21 cellular contexts compared by ENCODE assay signal in genomic region chr10:61701055-61701705, GRCh38. TPM values are rescaled to one million over a fixed set of nuclear protein-coding genes. Genes with fewer than 3 reads are reported as not detected.
DNase-seq lines count a peak whose midpoint lies in the region; ATAC-seq, FAIRE-seq and TF ChIP-seq lines count a peak whose summit lies in the region.
"Had no signal": no experiment of that assay in that cellular context is flagged by ENCODE, and none has a peak within 500 bp of the region (broad histone marks: within the 10 kb centered on the region; RNA-seq: fewer than 3 reads in every experiment).

No MANE protein-coding gene starts in this region.

- no peaks in the 10 kb centered on the region for H3K36me3 Mint-ChIP-seq in progenitor cell of endocrine pancreas (ENCODE audit: insufficient read depth)
- H3K36me3 Mint-ChIP-seq: activated CD8-positive, alpha-beta memory T cell treated with anti-CD3 and anti-CD28 coated beads, Interleukin-2, amount 10 ng/mL, durations not matched to agents 7 days and 5 days; CD8-positive, alpha-beta memory T cell had no signal

- H3K4me1 ChIP-seq in A549, result no peaks in the 10 kb centered on the region
- peaks cover 12% of the 10 kb centered on the region; the same call in 1 of the 2 replicates for H3K4me1 ChIP-seq in GM23248 (ENCODE audit: insufficient read depth)
- H3K4me1 ChIP-seq in adipocyte (ENCODE audit: control insufficient read depth, insufficient read depth, low read length), result peaks cover 3% of the 10 kb centered on the region
- H3K4me1 ChIP-seq: psoas muscle, SJSA1 had no signal

- no peak for TF ChIP-seq RAD21 in A549 (conservative IDR thresholded peaks at IDR 0.05 in 1 of 2, IDR thresholded peaks at IDR 0.05 in 1 of 2)

- no peaks in the 10 kb centered on the region for H3K27me3 Mint-ChIP-seq in progenitor cell of endocrine pancreas

- DNase-seq in A549 (ENCODE audit: low read depth in 1 of 2, low spot score in 1 of 2), result no peak
- no peak for DNase-seq in GM23248
- peak; percentile 8 for DNase-seq in adipocyte (ENCODE audit: low read depth)
- DNase-seq in iris pigment epithelial cell (ENCODE audit: low read depth), result peak; percentile 5
- no peak for DNase-seq in progenitor cell of endocrine pancreas (ENCODE audit: low spot score, unreplicated experiment)
- no peak for DNase-seq in cerebellar nuclear complex (lab: John Stamatoyannopoulos, UW)
- DNase-seq in HT-29 (ENCODE audit: low spot score), result no peak
- DNase-seq in brain microvascular endothelial cell, result no peak
- DNase-seq: activated CD4-positive, CD25-positive, alpha-beta regulatory T cell treated with anti-CD3 and anti-CD28 coated beads, Interleukin-2, amount 50 U/mL, for 72 hours; activated CD8-positive, alpha-beta memory T cell treated with anti-CD3 and anti-CD28 coated beads, Interleukin-2, amount 10 ng/mL, durations not matched to agents 7 days and 5 days; CD8-positive, alpha-beta memory T cell; dermis blood vessel endothelial cell; NCI-H1417 treated with DMSO at 0.1 percent for 48 hours; NCI-H2171; NCI-H526 treated with DMSO at 0.1 percent for 48 hours; psoas muscle; T1000 had no signal

- no peaks in the 10 kb centered on the region for H3K4me1 Mint-ChIP-seq in progenitor cell of endocrine pancreas (ENCODE audit: low read depth)
- H3K4me1 Mint-ChIP-seq: activated CD8-positive, alpha-beta memory T cell treated with anti-CD3 and anti-CD28 coated beads, Interleukin-2, amount 10 ng/mL, durations not matched to agents 7 days and 5 days; CD8-positive, alpha-beta memory T cell had no signal

- ATAC-seq in A549, result no peak
- ATAC-seq: activated CD8-positive, alpha-beta memory T cell treated with anti-CD3 and anti-CD28 coated beads, Interleukin-2, amount 10 ng/mL, durations not matched to agents 7 days and 5 days; left lobe of liver; psoas muscle had no signal

- no peaks in the 10 kb centered on the region; the same call in 1 of the 2 replicates for H3K9me2 ChIP-seq in GM23248 (ENCODE audit: insufficient read depth)

- H3K9me3 ChIP-seq in A549 (no peaks in the 10 kb centered on the region), GM23248 (ENCODE audit: low read depth) (no peaks in the 10 kb centered on the region), adipocyte (ENCODE audit: control insufficient read depth, low read length) (no peaks in the 10 kb centered on the region)
- H3K9me3 ChIP-seq: psoas muscle, SJSA1 had no signal

- TF ChIP-seq EP300 in A549 (IDR thresholded peaks at IDR 0.05), result no peak

- H3K4me3 ChIP-seq in A549 (no peak overlapping the region), GM23248 (no peak overlapping the region), adipocyte (ENCODE audit: low read length) (no peak overlapping the region), brain microvascular endothelial cell (ENCODE audit: low read depth, low read length) (no peak overlapping the region)
- H3K4me3 ChIP-seq: psoas muscle, SJSA1 had no signal

- H3K36me3 ChIP-seq in GM23248 (ENCODE audit: low read depth) (no peaks in the 10 kb centered on the region), adipocyte (ENCODE audit: control insufficient read depth, insufficient read depth, low read length, severe bottlenecking) (no peaks in the 10 kb centered on the region), brain microvascular endothelial cell (replicated peaks) (no peaks in the 10 kb centered on the region)
- H3K36me3 ChIP-seq: SJSA1 had no signal

- TF ChIP-seq CTCF in A549 (IDR thresholded peaks at IDR 0.05), result no peak
- TF ChIP-seq CTCF in progenitor cell of endocrine pancreas (IDR thresholded peaks at IDR 0.05; ENCODE audit: unreplicated experiment), result no peak
- TF ChIP-seq CTCF in brain microvascular endothelial cell (IDR thresholded peaks at IDR 0.05; ENCODE audit: low read depth, low read length, missing control alignments), result no peak

- H3K4me2 ChIP-seq in A549 (no peak overlapping the region), GM23248 (ENCODE audit: unreplicated experiment) (no peak overlapping the region)

- TF ChIP-seq POLR2A in A549 (IDR thresholded peaks at IDR 0.05; ENCODE audit: low read length), result no peak

- POLR2A ChIA-PET in A549 (lab: Yijun Ruan, JAX), result no interaction called here

- in situ Hi-C loops in GM23248 (cut with MboI), result no loop called here
- in situ Hi-C loops in brain microvascular endothelial cell (cut with HindIII; ENCODE audit: low pct_ligation_motif_present, low sequenced_read_pairs), result no loop called here

- H3K27ac Mint-ChIP-seq in progenitor cell of endocrine pancreas, result no peak overlapping the region
- H3K27ac Mint-ChIP-seq: activated CD8-positive, alpha-beta memory T cell treated with anti-CD3 and anti-CD28 coated beads, Interleukin-2, amount 10 ng/mL, durations not matched to agents 7 days and 5 days; CD8-positive, alpha-beta memory T cell had no signal

- no peak for FAIRE-seq in A549 (lab: Jason Lieb, UNC)
- FAIRE-seq: A204.1, bronchial epithelial cell had no signal

- CTCF ChIA-PET in A549 (lab: Yijun Ruan, JAX), result no interaction called here

- H3K27ac ChIP-seq in A549 (no peak overlapping the region), GM23248 (no peak overlapping the region), brain microvascular endothelial cell (no peak overlapping the region)
- H3K27ac ChIP-seq: psoas muscle, SJSA1 had no signal

- no peaks in the 10 kb centered on the region for H4K20me1 ChIP-seq in GM23248 (ENCODE audit: insufficient read depth)

- no peak overlapping the region for H3K4me3 Mint-ChIP-seq in progenitor cell of endocrine pancreas (ENCODE audit: low read depth)
- H3K4me3 Mint-ChIP-seq: activated CD8-positive, alpha-beta memory T cell treated with anti-CD3 and anti-CD28 coated beads, Interleukin-2, amount 10 ng/mL, durations not matched to agents 7 days and 5 days; CD8-positive, alpha-beta memory T cell had no signal

- 42% methylated on average over 2 of the region's 2 CpGs for WGBS in A549 (ENCODE audit: missing lambda C conversion rate)
- WGBS in GM23248 (ENCODE audit: low coverage in 1 of 2, low lambda C conversion rate in 2 of 2, missing lambda C conversion rate in 2 of 2), 2 experiments, result 44 to 51% methylated on average over 2 of the region's 2 CpGs

- H3F3A ChIP-seq in GM23248 (ENCODE audit: insufficient read depth), result peaks cover 16% of the 10 kb centered on the region

- H3K27me3 ChIP-seq in GM23248 (replicated peaks; ENCODE audit: insufficient read depth), result no peaks in the 10 kb centered on the region
- no peaks in the 10 kb centered on the region for H3K27me3 ChIP-seq in adipocyte (replicated peaks; ENCODE audit: control insufficient read depth, insufficient read depth, low read length)
- H3K27me3 ChIP-seq in brain microvascular endothelial cell (replicated peaks), result no peaks in the 10 kb centered on the region
- H3K27me3 ChIP-seq: SJSA1 had no signal

- no peaks in the 10 kb centered on the region for H3K9me3 Mint-ChIP-seq in progenitor cell of endocrine pancreas (ENCODE audit: low read depth)

- H2AFZ ChIP-seq in GM23248, result peak overlapping the region; percentile 40; the same call in 1 of the 2 replicates

- no peak overlapping the region for H3K9ac ChIP-seq in GM23248
- H3K9ac ChIP-seq in adipocyte (ENCODE audit: low read length), result no peak overlapping the region

- H3K79me2 ChIP-seq in GM23248 (ENCODE audit: insufficient read depth), result no peaks in the 10 kb centered on the region

TF ChIP-seq in A549, 52 proteins besides CTCF, POLR2A, EP300 and RAD21:
- TF ChIP-seq MAFK (IDR thresholded peaks at IDR 0.05; ENCODE audit: partially characterized antibody) (peak; percentile 93), CEBPB (IDR thresholded peaks at IDR 0.05) (no peak)

RNA-seq across cellular contexts. Expression of gene CABCOCO1, which starts 38.5 kb away (rescaled TPM):
- polyA plus RNA-seq in A549 (2011; rRNA removed) (0.40 and 1.1 TPM in 2 replicates), A549 (2017; fragmentation: RNase III; extraction: RNeasy Plus Mini Kit Qiagen cat#74134 plus additional on column Dnase treatment) (0.54 to 0.92 TPM (median 0.77 TPM) in 3 replicates), GM23248 (2016; fragmentation: Nextera tagmentation; extraction: Ambion mirVana) (1.1 and 1.2 TPM in 2 replicates)
- 0.04 and 0.05 TPM in 2 replicates for polyA plus RNA-seq in A549 (2012; cell fraction: cytosol; rRNA removed)
- polyA plus RNA-seq in A549 (2012; cell fraction: nucleus; rRNA removed), result not detected in 2 replicates
- not detected in 2 replicates for polyA minus RNA-seq in A549 (2011; rRNA and poly(A)+ RNA removed)
- 0.22 and 0.25 TPM in 2 replicates for total RNA-seq in GM23248 (2014; rRNA removed; shearing (Covaris generic))
- total RNA-seq in progenitor cell of endocrine pancreas, result 1.2 TPM in 1 of 2 replicates, not detected in the other
- not detected in 2 replicates for total RNA-seq in HT-29 (2014; rRNA removed; shearing (Covaris generic))
- total RNA-seq: activated CD8-positive, alpha-beta memory T cell treated with anti-CD3 and anti-CD28 coated beads, Interleukin-2, amount 10 ng/mL, durations not matched to agents 7 days and 5 days; bronchial epithelial cell; CD8-positive, alpha-beta memory T cell; dermis blood vessel endothelial cell; left lobe of liver; psoas muscle had no signal
- polyA plus RNA-seq: CD8-positive, alpha-beta memory T cell had no signal

Comparison
In these comparisons a context has a peak if more than half of its experiments do, and no peak if none do; other contexts are left out.
1. DNase-seq: peak in adipocyte (single experiment) and iris pigment epithelial cell (single experiment); none in A549 (0 of 2), GM23248 (single experiment), progenitor cell of endocrine pancreas (single experiment), cerebellar nuclear complex (0 of 2), HT-29 (single experiment) and brain microvascular endothelial cell (single experiment).